In the genomic region with DNA sequence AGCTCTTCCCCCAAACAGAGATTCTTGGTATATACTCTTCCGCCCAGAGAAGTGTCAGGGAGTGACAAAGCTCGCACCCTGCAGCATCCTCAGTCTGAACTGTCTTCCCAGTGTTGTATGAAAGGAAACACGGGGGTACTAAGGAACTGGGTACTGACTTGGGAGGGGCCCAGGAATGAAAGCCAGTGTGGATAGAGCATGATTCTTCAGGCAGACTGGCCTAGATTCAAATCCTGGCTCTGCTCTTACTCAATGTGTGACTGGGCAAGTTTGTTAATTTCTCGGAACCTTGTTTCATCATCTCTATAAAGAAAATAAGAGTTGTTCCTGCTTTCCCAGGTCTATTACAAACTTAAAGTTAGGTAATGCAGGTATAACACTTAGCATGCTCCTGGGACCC, we compare ENCODE assay signal across 16 cellular contexts.
A peak's percentile ranks its signal among the peaks of the same experiment; 100 is the strongest.
DNase-seq lines count a peak whose midpoint lies in the region; ATAC-seq and TF ChIP-seq lines count a peak whose summit lies in the region.
"Had no signal": no experiment of that assay in that cellular context is flagged by ENCODE, and none has a peak within 500 bp of the region (broad histone marks: within the 10 kb centered on the region; RNA-seq: fewer than 3 reads in every experiment).

No MANE protein-coding gene starts in this region.

- intact Hi-C loops in upper lobe of right lung (cut with DNase I) = no loop called here

- DNase-seq in adipocyte (ENCODE audit: low read depth) (peak; percentile 86), fibroblast of pulmonary artery (ENCODE audit: low read depth) (peak; percentile 37), upper lobe of right lung (no peak), NCI-H2081 (lab: John Stamatoyannopoulos, UW) (no peak)
- no peak for DNase-seq in activated CD4-positive, alpha-beta T cell treated with anti-CD3 and anti-CD28 coated beads, Interleukin-2, amount 50 U/mL, for 1 hour
- DNase-seq: activated CD4-positive, alpha-beta memory T cell treated with anti-CD3 and anti-CD28 coated beads, Interleukin-2, amount 10 ng/mL, durations not matched to agents 7 days and 5 days; activated effector memory CD4-positive, alpha-beta T cell treated with anti-CD3 and anti-CD28 coated beads, Interleukin-2, amount 50 U/mL, for 16 hours; H7; mucosa of descending colon; NCI-H2081 treated with DMSO at 0.1 percent for 48 hours; NCI-H774; stimulated activated CD4-positive, alpha-beta T cell treated with anti-CD3 and anti-CD28 coated beads, Interleukin-4, amount 100 ng/mL, for 4 hours; stimulated activated naive B cell treated with anti-CD40 and anti-IgM and Interleukin-4, amounts not matched to agents 10 μg/mL and 1 μg/mL and 100 μg/mL, for 72 hours had no signal

- ATAC-seq in upper lobe of right lung (peak; percentile 79), HG03280 (IDR thresholded peaks at IDR 0.05; ENCODE audit: unreplicated experiment) (no peak)
- ATAC-seq: mucosa of descending colon; stimulated activated naive B cell treated with anti-CD40 and anti-IgM and Interleukin-4, amounts not matched to agents 10 μg/mL and 1 μg/mL and 100 μg/mL, for 72 hours had no signal

- H3K4me3 ChIP-seq in adipocyte (ENCODE audit: low read length) = peak overlapping the region; percentile 62
- no peak overlapping the region for H3K4me3 ChIP-seq in fibroblast of pulmonary artery (replicated peaks; ENCODE audit: low read depth, low read length)
- no peak overlapping the region for H3K4me3 ChIP-seq in upper lobe of right lung
- H3K4me3 ChIP-seq: mucosa of descending colon had no signal

- TF ChIP-seq CTCF in fibroblast of pulmonary artery (IDR thresholded peaks at IDR 0.05; ENCODE audit: low read length, missing control alignments) (no peak), nephron (IDR thresholded peaks at IDR 0.05; ENCODE audit: unreplicated experiment in 3 of 3) (no peak), upper lobe of right lung (IDR thresholded peaks at IDR 0.05) (no peak)

- peak overlapping the region; percentile 81 for H3K9ac ChIP-seq in adipocyte (ENCODE audit: low read length)

- H3K9me3 Mint-ChIP-seq in nephron = no peaks in the 10 kb centered on the region
- H3K9me3 Mint-ChIP-seq: activated CD4-positive, alpha-beta memory T cell treated with anti-CD3 and anti-CD28 coated beads, Interleukin-2, amount 10 ng/mL, durations not matched to agents 7 days and 5 days; stimulated activated naive B cell treated with anti-CD40 and anti-IgM and Interleukin-4, amounts not matched to agents 10 μg/mL and 1 μg/mL and 100 μg/mL, for 72 hours had no signal

- H3K4me3 Mint-ChIP-seq in nephron = no peak overlapping the region
- H3K4me3 Mint-ChIP-seq: activated CD4-positive, alpha-beta memory T cell treated with anti-CD3 and anti-CD28 coated beads, Interleukin-2, amount 10 ng/mL, durations not matched to agents 7 days and 5 days; stimulated activated naive B cell treated with anti-CD40 and anti-IgM and Interleukin-4, amounts not matched to agents 10 μg/mL and 1 μg/mL and 100 μg/mL, for 72 hours had no signal

- peak overlapping the region; percentile 2 for H3K27ac ChIP-seq in upper lobe of right lung

- peak overlapping the region; percentile 85 to 86 (median 85) for H3K27ac Mint-ChIP-seq in nephron
- H3K27ac Mint-ChIP-seq: activated CD4-positive, alpha-beta memory T cell treated with anti-CD3 and anti-CD28 coated beads, Interleukin-2, amount 10 ng/mL, durations not matched to agents 7 days and 5 days; progenitor cell of endocrine pancreas; stimulated activated naive B cell treated with anti-CD40 and anti-IgM and Interleukin-4, amounts not matched to agents 10 μg/mL and 1 μg/mL and 100 μg/mL, for 72 hours had no signal

- no peaks in the 10 kb centered on the region for H3K9me3 ChIP-seq in adipocyte (ENCODE audit: control insufficient read depth, low read length)
- no peaks in the 10 kb centered on the region for H3K9me3 ChIP-seq in upper lobe of right lung
- H3K9me3 ChIP-seq: mucosa of descending colon had no signal

- H3K36me3 ChIP-seq in adipocyte (ENCODE audit: control insufficient read depth, insufficient read depth, low read length, severe bottlenecking) (no peaks in the 10 kb centered on the region), upper lobe of right lung (no peaks in the 10 kb centered on the region)

- no peaks in the 10 kb centered on the region for H3K27me3 Mint-ChIP-seq in nephron (ENCODE audit: low read depth)

- H3K4me1 Mint-ChIP-seq in nephron = peaks cover 26% of the 10 kb centered on the region
- H3K4me1 Mint-ChIP-seq: activated CD4-positive, alpha-beta memory T cell treated with anti-CD3 and anti-CD28 coated beads, Interleukin-2, amount 10 ng/mL, durations not matched to agents 7 days and 5 days; stimulated activated naive B cell treated with anti-CD40 and anti-IgM and Interleukin-4, amounts not matched to agents 10 μg/mL and 1 μg/mL and 100 μg/mL, for 72 hours had no signal

- H3K4me1 ChIP-seq in adipocyte (ENCODE audit: control insufficient read depth, insufficient read depth, low read length) (peaks cover 38% of the 10 kb centered on the region), upper lobe of right lung (peaks cover 10% of the 10 kb centered on the region)

- H3K27me3 ChIP-seq in adipocyte (replicated peaks; ENCODE audit: control insufficient read depth, insufficient read depth, low read length) (no peaks in the 10 kb centered on the region), upper lobe of right lung (no peaks in the 10 kb centered on the region)

- peaks cover 11% of the 10 kb centered on the region for H3K36me3 Mint-ChIP-seq in nephron (ENCODE audit: low read depth)
- H3K36me3 Mint-ChIP-seq: stimulated activated naive B cell treated with anti-CD40 and anti-IgM and Interleukin-4, amounts not matched to agents 10 μg/mL and 1 μg/mL and 100 μg/mL, for 72 hours had no signal

Comparison
In these comparisons a context has a peak if more than half of its experiments do, and no peak if none do; other contexts are left out.
1. DNase-seq: peak in adipocyte (single experiment) and fibroblast of pulmonary artery (single experiment); none in upper lobe of right lung (single experiment), activated CD4-positive, alpha-beta T cell treated with anti-CD3 and anti-CD28 coated beads, Interleukin-2, amount 50 U/mL, for 1 hour (single experiment) and NCI-H2081 (0 of 2).